In genomic region chr14:65600742-65601141, GRCh38 we compare ENCODE assay signal across 20 cellular contexts.
"Had no signal": no experiment of that assay in that cellular context is flagged by ENCODE, and none has a peak within 500 bp of the region (broad histone marks: within the 10 kb centered on the region; RNA-seq: fewer than 3 reads in every experiment).

No MANE protein-coding gene starts in this region.

- H3K4me3 ChIP-seq: esophagus squamous epithelium, heart left ventricle, ovary, prostate gland, tibial artery had no signal

- H3K4me1 ChIP-seq: esophagus squamous epithelium, prostate gland had no signal

- H3K27me3 Mint-ChIP-seq: activated CD4-positive, alpha-beta memory T cell treated with anti-CD3 and anti-CD28 coated beads, Interleukin-2, amount 10 ng/mL, durations not matched to agents 7 days and 5 days; activated CD4-positive, alpha-beta T cell treated with anti-CD3 and anti-CD28 coated beads, Interleukin-2, amount 10 ng/mL, durations not matched to agents 24 days and 14 days; activated naive CD4-positive, alpha-beta T cell treated with anti-CD3 and anti-CD28 coated beads, Interleukin-2, amount 10 ng/mL, durations not matched to agents 7 days and 5 days; stimulated activated naive CD8-positive, alpha-beta T cell treated with anti-CD3 and anti-CD28 coated beads, Interleukin-15, amount 100 ng/mL, for 72 hours had no signal

- ATAC-seq: activated CD4-positive, CD25-positive, alpha-beta regulatory T cell treated with anti-CD3 and anti-CD28 coated beads, Interleukin-2, amount 50 U/mL, for 24 hours; heart left ventricle; left cardiac atrium; stimulated activated naive CD8-positive, alpha-beta T cell treated with anti-CD3 and anti-CD28 coated beads, Interleukin-15, amount 100 ng/mL, for 72 hours had no signal

- H3K27ac ChIP-seq: esophagus squamous epithelium, heart left ventricle, neutrophil, ovary, prostate gland, tibial artery had no signal

- H3K27ac Mint-ChIP-seq: activated CD4-positive, alpha-beta memory T cell treated with anti-CD3 and anti-CD28 coated beads, Interleukin-2, amount 10 ng/mL, durations not matched to agents 7 days and 5 days; activated CD4-positive, alpha-beta T cell treated with anti-CD3 and anti-CD28 coated beads, Interleukin-2, amount 10 ng/mL, durations not matched to agents 24 days and 14 days; activated naive CD4-positive, alpha-beta T cell treated with anti-CD3 and anti-CD28 coated beads, Interleukin-2, amount 10 ng/mL, durations not matched to agents 7 days and 5 days; nephron; stimulated activated naive CD8-positive, alpha-beta T cell treated with anti-CD3 and anti-CD28 coated beads, Interleukin-15, amount 100 ng/mL, for 72 hours; T-helper 1 cell treated with Interleukin-12 subunit alpha and Interleukin-12 subunit beta and Interleukin-4 antibody, amounts not matched to agents 30 μg/mL and 1 μg/mL, for 36 hours had no signal

- H3K36me3 ChIP-seq: esophagus squamous epithelium, heart left ventricle, neutrophil, ovary, prostate gland, tibial artery had no signal

- FAIRE-seq: endothelial cell of umbilical vein had no signal

- H3K27me3 ChIP-seq: esophagus squamous epithelium, heart left ventricle, neutrophil, ovary, tibial artery had no signal

- H3K4me1 Mint-ChIP-seq: activated naive CD4-positive, alpha-beta T cell treated with anti-CD3 and anti-CD28 coated beads, Interleukin-2, amount 10 ng/mL, durations not matched to agents 7 days and 5 days; nephron had no signal

- H3K9me3 Mint-ChIP-seq: activated CD4-positive, alpha-beta memory T cell treated with anti-CD3 and anti-CD28 coated beads, Interleukin-2, amount 10 ng/mL, durations not matched to agents 7 days and 5 days; activated CD4-positive, alpha-beta T cell treated with anti-CD3 and anti-CD28 coated beads, Interleukin-2, amount 10 ng/mL, durations not matched to agents 24 days and 14 days; activated naive CD4-positive, alpha-beta T cell treated with anti-CD3 and anti-CD28 coated beads, Interleukin-2, amount 10 ng/mL, durations not matched to agents 7 days and 5 days; nephron; stimulated activated naive CD8-positive, alpha-beta T cell treated with anti-CD3 and anti-CD28 coated beads, Interleukin-15, amount 100 ng/mL, for 72 hours; T-helper 1 cell treated with Interleukin-12 subunit alpha and Interleukin-12 subunit beta and Interleukin-4 antibody, amounts not matched to agents 30 μg/mL and 1 μg/mL, for 36 hours had no signal

- DNase-seq: activated CD4-positive, alpha-beta memory T cell treated with anti-CD3 and anti-CD28 coated beads, Interleukin-2, amount 10 ng/mL, durations not matched to agents 7 days and 5 days; activated CD4-positive, alpha-beta T cell treated with anti-CD3 and anti-CD28 coated beads, Interleukin-2, amount 10 ng/mL, durations not matched to agents 24 days and 14 days; activated effector memory CD4-positive, alpha-beta T cell treated with anti-CD3 and anti-CD28 coated beads, Interleukin-2, amount 50 U/mL, for 16 hours; activated naive CD4-positive, alpha-beta T cell treated with anti-CD3 and anti-CD28 coated beads, Interleukin-2, amount 10 ng/mL, durations not matched to agents 7 days and 5 days; effector memory CD4-positive, alpha-beta T cell; esophagus squamous epithelium; heart left ventricle; islet precursor cell; left cardiac atrium; mesenchymal stem cell; ovary; stimulated activated CD4-positive, alpha-beta T cell treated with anti-CD3 and anti-CD28 coated beads, Interleukin-4, amount 100 ng/mL, for 4 hours; stimulated activated naive CD8-positive, alpha-beta T cell treated with anti-CD3 and anti-CD28 coated beads, Interleukin-15, amount 100 ng/mL, for 72 hours; tibial artery had no signal

- H3K9me3 ChIP-seq: esophagus squamous epithelium, heart left ventricle, neutrophil, ovary, prostate gland, tibial artery had no signal

- H3K4me3 Mint-ChIP-seq: activated CD4-positive, alpha-beta memory T cell treated with anti-CD3 and anti-CD28 coated beads, Interleukin-2, amount 10 ng/mL, durations not matched to agents 7 days and 5 days; activated CD4-positive, alpha-beta T cell treated with anti-CD3 and anti-CD28 coated beads, Interleukin-2, amount 10 ng/mL, durations not matched to agents 24 days and 14 days; activated naive CD4-positive, alpha-beta T cell treated with anti-CD3 and anti-CD28 coated beads, Interleukin-2, amount 10 ng/mL, durations not matched to agents 7 days and 5 days; nephron; stimulated activated naive CD8-positive, alpha-beta T cell treated with anti-CD3 and anti-CD28 coated beads, Interleukin-15, amount 100 ng/mL, for 72 hours; T-helper 1 cell treated with Interleukin-12 subunit alpha and Interleukin-12 subunit beta and Interleukin-4 antibody, amounts not matched to agents 30 μg/mL and 1 μg/mL, for 36 hours had no signal
